26 cellular contexts compared by ENCODE assay signal in the genomic region with DNA sequence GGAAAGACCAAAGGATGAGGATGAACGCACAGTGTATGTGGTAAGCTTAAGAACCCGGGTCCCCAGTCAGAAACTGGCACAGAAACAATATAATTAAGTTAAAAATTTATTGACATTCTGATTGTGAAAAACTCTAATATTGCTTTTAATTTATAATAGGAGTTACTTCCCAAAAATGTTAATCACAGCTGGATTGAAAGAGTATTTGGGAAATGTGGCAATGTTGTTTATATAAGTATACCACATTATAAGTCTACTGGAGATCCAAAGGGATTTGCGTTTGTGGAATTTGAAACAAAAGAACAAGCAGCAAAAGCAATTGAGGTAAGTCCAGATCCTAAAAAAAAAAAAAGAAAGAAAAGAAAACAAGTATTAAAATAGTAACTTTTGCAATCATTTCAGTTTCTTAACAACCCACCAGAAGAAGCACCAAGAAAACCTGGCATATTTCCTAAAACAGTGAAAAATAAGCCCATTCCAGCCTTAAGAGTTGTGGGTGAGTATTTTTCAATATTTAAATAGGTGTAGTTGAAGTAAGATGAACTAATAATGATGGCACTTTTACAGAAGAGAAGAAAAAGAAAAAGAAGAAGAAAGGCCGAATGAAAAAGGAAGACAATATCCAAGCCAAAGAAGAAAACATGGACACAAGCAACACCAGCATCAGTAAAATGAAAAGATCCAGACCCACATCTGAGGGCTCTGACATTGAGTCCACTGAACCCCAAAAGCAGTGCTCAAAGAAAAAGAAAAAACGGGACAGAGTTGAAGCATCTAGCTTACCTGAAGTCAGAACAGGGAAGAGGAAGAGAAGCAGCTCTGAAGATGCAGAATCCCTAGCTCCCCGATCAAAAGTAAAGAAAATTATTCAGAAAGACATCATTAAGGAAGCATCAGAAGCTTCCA. TPM values are rescaled to one million over a fixed set of nuclear protein-coding genes. Genes with fewer than 3 reads are reported as not detected.
A peak's percentile ranks its signal among the peaks of the same experiment; 100 is the strongest.
DNase-seq lines count a peak whose midpoint lies in the region; ATAC-seq, FAIRE-seq and TF ChIP-seq lines count a peak whose summit lies in the region.
"Had no signal": no experiment of that assay in that cellular context is flagged by ENCODE, and none has a peak within 500 bp of the region (broad histone marks: within the 10 kb centered on the region; RNA-seq: fewer than 3 reads in every experiment).

No MANE protein-coding gene starts in this region.

- H4K20me1 ChIP-seq in GM12878 (ENCODE audit: control insufficient read depth, insufficient read depth): no peaks in the 10 kb centered on the region

- H2AFZ ChIP-seq in GM12878 (ENCODE audit: control insufficient read depth, low read depth, low read length): no peak overlapping the region

- ATAC-seq in GM12878: no peak
- no peak for ATAC-seq in HG02642 (IDR thresholded peaks at IDR 0.05; ENCODE audit: poor library complexity, unreplicated experiment)
- ATAC-seq in heart right ventricle: no peak
- ATAC-seq: left lobe of liver, natural killer cell, T-helper 17 cell had no signal

- no peak for TF ChIP-seq RAD21 in GM12878 (IDR thresholded peaks at IDR 0.05; ENCODE audit: insufficient read depth, low read depth, low read length)

- RAD21 ChIA-PET in GM12878 (lab: Charles Lee; ENCODE audit: unreplicated experiment): interaction anchor here (1.8 to 2.0 kb wide), 2 partner anchors 11 to 119 kb away, joined by 6 to 7 read pairs; partner anchors contain the start of gene ZGRF1

- H3K9me3 ChIP-seq in A673 (ENCODE audit: low read depth, low read length, poor library complexity, severe bottlenecking) (no peaks in the 10 kb centered on the region), HAP-1 (no peaks in the 10 kb centered on the region), GM12878 (replicated peaks; ENCODE audit: control insufficient read depth, insufficient read depth, low read length) (no peaks in the 10 kb centered on the region), iPS DF 6.9 (ENCODE audit: control insufficient read depth, insufficient read depth, low read length) (no peaks in the 10 kb centered on the region), heart right ventricle (no peaks in the 10 kb centered on the region)
- H3K9me3 ChIP-seq: BE2C, ovary, SK-N-SH, thoracic aorta had no signal

- TF ChIP-seq EP300 in GM12878 (IDR thresholded peaks at IDR 0.05; ENCODE audit: borderline replicate concordance in 1 of 2, control insufficient read depth in 1 of 2, low read depth in 2 of 2, low read length in 2 of 2): no peak

- H3K9ac ChIP-seq in GM12878 (ENCODE audit: control insufficient read depth, insufficient read depth, low read length): no peak overlapping the region
- H3K9ac ChIP-seq: SK-N-SH had no signal

- TF ChIP-seq CTCF in A673 (conservative IDR thresholded peaks at IDR 0.05; ENCODE audit: low read depth, low read length): no peak
- TF ChIP-seq CTCF in GM12878 (IDR thresholded peaks at IDR 0.05 in 2 of 3, conservative IDR thresholded peaks at IDR 0.05 in 1 of 3; ENCODE audit: control insufficient read depth in 2 of 3, extremely low read depth in 1 of 3, insufficient read depth in 1 of 3, low read depth in 3 of 3, low read length in 3 of 3): no peak
- no peak for TF ChIP-seq CTCF in heart right ventricle (IDR thresholded peaks at IDR 0.05)

- POLR2A ChIA-PET in A673 (lab: Charles Lee; ENCODE audit: low non-redundant PET): no interaction called here
- POLR2A ChIA-PET in GM12878 (lab: Charles Lee): interaction anchor here (0.9 kb wide), 1 partner anchor 10 kb away, joined by 3 read pairs; the partner anchor contains the start of gene LARP7

- H3K27ac ChIP-seq in A673 (ENCODE audit: low read depth, low read length, poor library complexity, severe bottlenecking) (no peak overlapping the region), GM12878 (ENCODE audit: control insufficient read depth, insufficient read depth) (no peak overlapping the region), iPS DF 6.9 (ENCODE audit: low read length) (peak overlapping the region; percentile 99), heart right ventricle (no peak overlapping the region)
- H3K27ac ChIP-seq: ovary, RWPE1, thoracic aorta had no signal

- H3K27me3 ChIP-seq in A673 (replicated peaks; ENCODE audit: insufficient read depth, low read depth, low read length, poor library complexity) (no peaks in the 10 kb centered on the region), HAP-1 (ENCODE audit: low read depth) (no peaks in the 10 kb centered on the region), GM12878 (replicated peaks in 1 of 2; ENCODE audit: control insufficient read depth in 2 of 2, insufficient read depth in 2 of 2, low read length in 1 of 2) (no peaks in the 10 kb centered on the region), iPS DF 6.9 (ENCODE audit: control insufficient read depth, insufficient read depth, low read length) (no peaks in the 10 kb centered on the region), heart right ventricle (no peaks in the 10 kb centered on the region)
- H3K27me3 ChIP-seq: BE2C had no signal

- SMC1A ChIA-PET in GM12878 (lab: Charles Lee; ENCODE audit: uncharacterized antibody, unreplicated experiment): interaction anchor here (1.6 to 2.5 kb wide), 3 partner anchors 10 to 292 kb away, joined by 4 to 10 read pairs (median 8); no protein-coding TSS in a partner anchor

- no peak for TF ChIP-seq POLR2A in GM12878 (IDR thresholded peaks at IDR 0.05; ENCODE audit: low read depth, low read length)

- no peaks in the 10 kb centered on the region; the same call in 1 of the 2 replicates for H3K79me2 ChIP-seq in GM12878 (ENCODE audit: control insufficient read depth, insufficient read depth, low read length)

- intact Hi-C loops in A673 (cut with micrococcal nuclease; ENCODE audit: unreplicated experiment) (no loop called here), GM12878 (cut with micrococcal nuclease; ENCODE audit: unreplicated experiment) (no loop called here), heart right ventricle (cut with DNase I) (no loop called here)

- DNase-seq in A673 (ENCODE audit: low spot score): no peak
- DNase-seq in HAP-1 (ENCODE audit: low spot score in 2 of 2): no peak
- DNase-seq in GM12878 (ENCODE audit: low read depth, low spot score): no peak
- DNase-seq in iPS DF 6.9 (ENCODE audit: low read depth, low spot score): no peak
- no peak for DNase-seq in NCI-H128 (lab: John Stamatoyannopoulos, UW; ENCODE audit: unreplicated experiment)
- no peak for DNase-seq in heart right ventricle
- DNase-seq in NOMO-1 treated with DMSO at 0.1 percent for 48 hours (lab: John Stamatoyannopoulos, UW; ENCODE audit: unreplicated experiment): no peak
- DNase-seq: activated CD4-positive, alpha-beta T cell treated with anti-CD3 and anti-CD28 coated beads, Interleukin-2, amount 10 ng/mL, durations not matched to agents 24 days and 14 days; BE2C; DMS79 treated with DMSO at 0.1 percent for 48 hours; midbrain; natural killer cell; NCI-H187; NCI-H2171 treated with DMSO at 0.1 percent for 48 hours; NCI-H524 treated with DMSO at 0.1 percent for 48 hours; ovary; SK-N-SH; stimulated activated CD4-positive, alpha-beta T cell treated with anti-CD3 and anti-CD28 coated beads, Interleukin-12 subunit alpha, Interleukin-12 subunit beta, amount 100 ng/mL, for 4 hours; stimulated activated CD4-positive, alpha-beta T cell treated with anti-CD3 and anti-CD28 coated beads, Interleukin-4, amount 100 ng/mL, for 4 hours; stimulated activated naive CD4-positive, alpha-beta T cell; T-helper 17 cell had no signal

- peaks cover 4% of the 10 kb centered on the region for H3K4me1 ChIP-seq in A673 (ENCODE audit: insufficient read depth, low read length, poor library complexity, severe bottlenecking)
- H3K4me1 ChIP-seq in HAP-1: peaks cover 47% of the 10 kb centered on the region
- peaks cover 9% of the 10 kb centered on the region for H3K4me1 ChIP-seq in GM12878 (ENCODE audit: control insufficient read depth, insufficient read depth, low read length)
- H3K4me1 ChIP-seq in iPS DF 6.9 (ENCODE audit: control insufficient read depth, insufficient read depth, low read length): no peaks in the 10 kb centered on the region
- H3K4me1 ChIP-seq in heart right ventricle: peaks cover 0 to 11% (median 1%) of the 10 kb centered on the region in 9 donors
- H3K4me1 ChIP-seq: BE2C had no signal

- H3K36me3 ChIP-seq in A673 (ENCODE audit: insufficient read depth, low read length, poor library complexity, severe bottlenecking) (peaks cover 36% of the 10 kb centered on the region), HAP-1 (replicated peaks) (peaks cover 26% of the 10 kb centered on the region), GM12878 (ENCODE audit: control insufficient read depth in 2 of 2, insufficient read depth in 2 of 2, low read length in 1 of 2) (peaks cover 3 to 16% of the 10 kb centered on the region in 2 experiments), iPS DF 6.9 (ENCODE audit: control insufficient read depth, insufficient read depth, low read length) (peaks cover 15% of the 10 kb centered on the region; the same call in 1 of the 2 replicates), heart right ventricle (peaks cover 0 to 88% (median 58%) of the 10 kb centered on the region in 9 donors)
- H3K36me3 ChIP-seq: ovary had no signal

- no peak overlapping the region for H3K4me3 ChIP-seq in A673 (ENCODE audit: low read depth, low read length, poor library complexity, severe bottlenecking)
- H3K4me3 ChIP-seq in HAP-1: peak overlapping the region; percentile 16
- no peak overlapping the region for H3K4me3 ChIP-seq in GM12878
- peak overlapping the region; percentile 91 for H3K4me3 ChIP-seq in iPS DF 6.9 (ENCODE audit: low read length)
- H3K4me3 ChIP-seq in heart right ventricle: no peak overlapping the region
- H3K4me3 ChIP-seq: ovary, thoracic aorta had no signal

- WGBS in GM12878 (ENCODE audit: insufficient coverage, insufficient replicate concordance, low lambda C conversion rate, missing lambda C conversion rate): 93% methylated on average over 6 of the region's 6 CpGs
- no CpG with 5 or more reads among the region's 6 CpGs for WGBS in iPS DF 6.9 (ENCODE audit: insufficient coverage, insufficient read length)
- 65 to 75% methylated on average over 6 of the region's 6 CpGs for WGBS in heart right ventricle, 2 donors

- H3K4me2 ChIP-seq in GM12878 (ENCODE audit: control insufficient read depth, insufficient read depth): no peak overlapping the region
- H3K4me2 ChIP-seq: SK-N-SH had no signal

- CTCF ChIA-PET in A673 (lab: Charles Lee): no interaction called here
- CTCF ChIA-PET in GM12878 (lab: Yijun Ruan, JAX): interaction anchor here (0.9 to 3.3 kb wide), 7 partner anchors 9 to 292 kb away, joined by 3 to 16 read pairs (median 9); partner anchors contain the start of gene LARP7

- BruUV-seq in A673 (replicated peaks; lab: Mats Ljungman, UMichigan) (TSS peak; percentile 86), GM12878 (replicated peaks; lab: Mats Ljungman, UMichigan) (TSS peak; percentile 67)

- in situ Hi-C loops in HAP-1 (cut with MboI; ENCODE audit: low sequenced_read_pairs) (no loop called here), GM12878 (cut with MboI) (no loop called here)

- no peak for FAIRE-seq in GM12878 (lab: Jason Lieb, UNC)
- FAIRE-seq: GM12892 had no signal

RNA-seq across cellular contexts. Expression of gene LARP7, which starts 9.9 kb away (rescaled TPM):
- total RNA-seq in A673 (2021): 40.6 and 40.8 TPM in 2 replicates
- 60.3 and 66.4 TPM in 2 replicates for total RNA-seq in GM12878 (2013; cell fraction: nucleolus; rRNA removed)
- 27.8 and 41.8 TPM in 2 replicates for total RNA-seq in GM12878 (2014; rRNA removed)
- total RNA-seq in GM12878 (2014; rRNA removed; fragmentation: Illumina TruSeq; extraction: Trizol): 85.5 and 88.1 TPM in 2 replicates
- 36.6 and 41.7 TPM in 2 replicates for total RNA-seq in GM12878 (2021)
- polyA plus RNA-seq in GM12878 (2011; ENCODE audit: low read depth): 24.3 TPM
- polyA plus RNA-seq in GM12878 (2011; rRNA removed): 49.5 and 111 TPM in 2 replicates
- 6.0 and 8.0 TPM in 2 replicates for polyA plus RNA-seq in GM12878 (2011; cell fraction: cytosol; rRNA removed)
- polyA plus RNA-seq in GM12878 (2011; cell fraction: nucleus; rRNA removed): 22.2 and 32.5 TPM in 2 replicates
- polyA plus RNA-seq in GM12878 (2012): 41.9 and 47.0 TPM in 2 replicates
- 84.9 and 111 TPM in 2 replicates for polyA plus RNA-seq in GM12878 (2014; fragmentation: Illumina TruSeq; extraction: Trizol)
- 100 to 1,000 TPM in 1 of 2 experiments, 10 to 100 TPM in 1; 79.0 to 107 TPM for polyA plus RNA-seq in GM12878 (2014; fragmentation: Nextera tagmentation; extraction: Ambion mirVana)
- 32.2 and 44.4 TPM in 2 replicates for polyA plus RNA-seq in GM12878 (2014; rRNA removed)
- 10 to 100 TPM; 59.1 to 64.4 TPM for polyA plus RNA-seq in GM12878 (2016; fragmentation: Nextera tagmentation; extraction: Ambion mirVana)
- polyA minus RNA-seq in GM12878 (2011; rRNA and poly(A)+ RNA removed): 4.6 and 5.3 TPM in 2 replicates
- 5.2 and 10.4 TPM in 2 replicates for polyA minus RNA-seq in GM12878 (2011; cell fraction: cytosol; rRNA and poly(A)+ RNA removed)
- 7.6 and 18.1 TPM in 2 replicates for polyA minus RNA-seq in GM12878 (2011; cell fraction: nucleus; rRNA and poly(A)+ RNA removed)
- total RNA-seq in heart right ventricle: 10 to 100 TPM; 46.4 to 58.3 (median 49.9) TPM
- polyA plus RNA-seq in heart right ventricle: 10 to 100 TPM; 39.1 to 80.3 TPM

RNA-seq across cellular contexts. Expression of gene ZGRF1, which starts 10.2 kb away (rescaled TPM):
- total RNA-seq in A673 (2021) (31.4 and 37.5 TPM in 2 replicates), GM12878 (2014; rRNA removed) (18.3 and 27.2 TPM in 2 replicates), GM12878 (2014; rRNA removed; fragmentation: Illumina TruSeq; extraction: Trizol) (32.1 and 34.0 TPM in 2 replicates), GM12878 (2021) (16.6 and 20.7 TPM in 2 replicates), heart right ventricle (1 to 10 TPM in 9 of 10 donors, under 1 TPM in 1; 0.81 to 3.2 (median 2.1) TPM)
- 128 and 131 TPM in 2 replicates for total RNA-seq in GM12878 (2013; cell fraction: nucleolus; rRNA removed)
- 6.5 TPM for polyA plus RNA-seq in GM12878 (2011; ENCODE audit: low read depth)
- polyA plus RNA-seq in GM12878 (2011; rRNA removed) (28.8 and 51.4 TPM in 2 replicates), GM12878 (2014; fragmentation: Illumina TruSeq; extraction: Trizol) (23.2 and 36.5 TPM in 2 replicates), GM12878 (2014; fragmentation: Nextera tagmentation; extraction: Ambion mirVana) (1 to 10 TPM; 8.5 to 9.0 TPM), GM12878 (2014; rRNA removed) (16.8 and 20.5 TPM in 2 replicates), GM12878 (2016; fragmentation: Nextera tagmentation; extraction: Ambion mirVana) (10 to 100 TPM; 16.6 to 19.7 TPM), heart right ventricle (1 to 10 TPM in 1 of 2 donors, under 1 TPM in 1; 0.77 to 5.3 TPM)
- 8.2 and 8.5 TPM in 2 replicates for polyA plus RNA-seq in GM12878 (2011; cell fraction: cytosol; rRNA removed)
- polyA plus RNA-seq in GM12878 (2011; cell fraction: nucleus; rRNA removed): 43.5 and 44.2 TPM in 2 replicates
- 9.9 and 11.4 TPM in 2 replicates for polyA plus RNA-seq in GM12878 (2012)
- polyA minus RNA-seq in GM12878 (2011; rRNA and poly(A)+ RNA removed): 12.7 and 15.4 TPM in 2 replicates
- 7.4 and 11.1 TPM in 2 replicates for polyA minus RNA-seq in GM12878 (2011; cell fraction: cytosol; rRNA and poly(A)+ RNA removed)
- polyA minus RNA-seq in GM12878 (2011; cell fraction: nucleus; rRNA and poly(A)+ RNA removed): 19.9 and 29.4 TPM in 2 replicates

Comparison
In these comparisons a context has a peak if more than half of its experiments do, and no peak if none do; other contexts are left out.
1. H3K4me3 ChIP-seq: peak in HAP-1 (single experiment) and iPS DF 6.9 (single experiment); none in A673 (single experiment), GM12878 (single experiment) and heart right ventricle (0 of 10).